Comparison of ENCODE assay signal across 1 cellular context in genomic region chr11:11416502-11416901, GRCh38.
TF ChIP-seq lines count a peak whose summit lies in the region.

No MANE protein-coding gene starts in this region.

TF ChIP-seq in GM23338, 12 proteins besides CTCF, POLR2A, EP300 and RAD21 (continued from another document):
- TF ChIP-seq REST (IDR thresholded peaks at IDR 0.05; ENCODE audit: unreplicated experiment) (no peak), EZH2phosphoT487 (IDR thresholded peaks at IDR 0.05; ENCODE audit: unreplicated experiment) (no peak)
